10 cellular contexts compared by ENCODE assay signal in the genomic region with DNA sequence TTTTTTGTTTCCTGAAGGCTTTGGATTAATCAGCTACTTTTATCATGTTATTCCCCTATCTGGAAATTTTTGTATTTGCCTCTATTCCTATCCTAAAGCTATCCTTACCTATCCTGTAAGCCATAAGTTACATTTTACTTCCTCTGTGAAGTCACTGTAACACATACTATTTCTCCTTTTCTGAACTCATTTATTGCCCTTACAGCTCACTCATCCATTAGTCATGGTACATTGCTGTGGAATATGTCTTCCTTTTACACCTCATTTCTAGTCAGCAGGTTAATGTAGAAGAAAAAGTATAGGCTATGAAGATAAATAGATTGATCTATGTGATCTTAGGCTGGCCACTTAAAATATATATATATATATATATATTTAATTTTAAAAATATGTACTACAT. TPM values are rescaled to one million over a fixed set of nuclear protein-coding genes. Genes with fewer than 3 reads are reported as not detected.
A peak's percentile ranks its signal among the peaks of the same experiment; 100 is the strongest.
DNase-seq lines count a peak whose midpoint lies in the region; TF ChIP-seq lines count a peak whose summit lies in the region.
"Had no signal": no experiment of that assay in that cellular context is flagged by ENCODE, and none has a peak within 500 bp of the region (broad histone marks: within the 10 kb centered on the region; RNA-seq: fewer than 3 reads in every experiment).

No MANE protein-coding gene starts in this region.

- TF ChIP-seq POLR2A in Peyer's patch (IDR thresholded peaks at IDR 0.05) (no peak), esophagus squamous epithelium (IDR thresholded peaks at IDR 0.05) (no peak), stomach (IDR thresholded peaks at IDR 0.05) (no peak)

- POLR2A ChIA-PET in HEK293 (lab: Yijun Ruan, JAX) = no interaction called here

- intact Hi-C loops in esophagus squamous epithelium (cut with DNase I) = no loop called here
- intact Hi-C loops in stomach (cut with DNase I; ENCODE audit: low total_unique reads) = no loop called here

- no peaks in the 10 kb centered on the region for H3K27me3 ChIP-seq in Peyer's patch
- no peaks in the 10 kb centered on the region for H3K27me3 ChIP-seq in esophagus squamous epithelium
- H3K27me3 ChIP-seq in stomach = no peaks in the 10 kb centered on the region

- H3K4me3 ChIP-seq in HEK293 (ENCODE audit: low read depth, low read length) = no peak overlapping the region
- no peak overlapping the region for H3K4me3 ChIP-seq in Peyer's patch
- H3K4me3 ChIP-seq in esophagus squamous epithelium = no peak overlapping the region
- no peak overlapping the region for H3K4me3 ChIP-seq in stomach
- H3K4me3 ChIP-seq: prostate gland had no signal

- CTCF ChIA-PET in HEK293 (lab: Yijun Ruan, JAX) = interaction anchor here (0.5 to 1.1 kb wide), 5 partner anchors 31 to 517 kb away, joined by 3 to 6 read pairs (median 3); no protein-coding TSS in a partner anchor

- DNase-seq in Peyer's patch (no peak), esophagus squamous epithelium (lab: John Stamatoyannopoulos, UW) (no peak), stomach (no peak), hepatic stellate cell (ENCODE audit: low spot score) (no peak), UCSD-AML1 (lab: John Stamatoyannopoulos, UW; ENCODE audit: unreplicated experiment) (no peak), SHP77 treated with DMSO at 0.1 percent for 48 hours (lab: John Stamatoyannopoulos, UW) (no peak)
- DNase-seq: activated naive CD8-positive, alpha-beta T cell treated with anti-CD3 and anti-CD28 coated beads, Interleukin-2, amount 10 ng/mL, durations not matched to agents 7 days and 5 days; NCI-H2171 had no signal

- TF ChIP-seq CTCF in HEK293 (tag by site-specific recombination; IDR thresholded peaks at IDR 0.05) (no peak), Peyer's patch (IDR thresholded peaks at IDR 0.05) (no peak), esophagus squamous epithelium (IDR thresholded peaks at IDR 0.05) (no peak), stomach (IDR thresholded peaks at IDR 0.05) (no peak)

- H3K27ac ChIP-seq in HEK293 (ENCODE audit: extremely low read depth, low read depth, low read length) (no peak overlapping the region), Peyer's patch (peak overlapping the region; percentile 13 to 79 (median 64)), esophagus squamous epithelium (peak overlapping the region in 3 of 4 donors; percentile 61 to 81 (median 66)), stomach (peak overlapping the region in 3 of 5 donors; percentile 49 to 80 (median 78))

- TF ChIP-seq EP300 in stomach (IDR thresholded peaks at IDR 0.05) = no peak

- 0 out of 2 replicates have a peak, but pooled peaks cover 5% of the 10 kb centered on the region for H3K4me1 ChIP-seq in HEK293 (ENCODE audit: control insufficient read depth, insufficient read depth, low read length)
- peaks cover 0 to 29% (median 18%) of the 10 kb centered on the region in 4 donors for H3K4me1 ChIP-seq in Peyer's patch
- H3K4me1 ChIP-seq in esophagus squamous epithelium = peaks cover 12 to 68% (median 20%) of the 10 kb centered on the region in 3 donors
- H3K4me1 ChIP-seq in stomach = peaks cover 11 to 60% (median 28%) of the 10 kb centered on the region in 4 donors
- H3K4me1 ChIP-seq: prostate gland had no signal

- H3K9me3 ChIP-seq in HEK293 (ENCODE audit: control insufficient read depth, insufficient read depth, low read depth, low read length) = no peaks in the 10 kb centered on the region
- no peaks in the 10 kb centered on the region for H3K9me3 ChIP-seq in Peyer's patch
- H3K9me3 ChIP-seq in esophagus squamous epithelium = no peaks in the 10 kb centered on the region
- H3K9me3 ChIP-seq in stomach = no peaks in the 10 kb centered on the region
- H3K9me3 ChIP-seq: prostate gland had no signal

- H3K36me3 ChIP-seq in HEK293 (ENCODE audit: control insufficient read depth in 2 of 2, insufficient read depth in 1 of 2, low read length in 2 of 2) (peaks cover 0 to 19% of the 10 kb centered on the region in 2 experiments; a peak in 2 of 3 replicates), Peyer's patch (peaks cover 0 to 19% (median 0%) of the 10 kb centered on the region in 3 donors), esophagus squamous epithelium (peaks cover 0 to 26% (median 3%) of the 10 kb centered on the region in 3 donors), stomach (peaks cover 9 to 25% (median 24%) of the 10 kb centered on the region in 4 donors)
- H3K36me3 ChIP-seq: prostate gland had no signal

TF ChIP-seq in HEK293, 187 proteins besides CTCF, POLR2A, EP300 and RAD21:
- TF ChIP-seq, protein P1, sequence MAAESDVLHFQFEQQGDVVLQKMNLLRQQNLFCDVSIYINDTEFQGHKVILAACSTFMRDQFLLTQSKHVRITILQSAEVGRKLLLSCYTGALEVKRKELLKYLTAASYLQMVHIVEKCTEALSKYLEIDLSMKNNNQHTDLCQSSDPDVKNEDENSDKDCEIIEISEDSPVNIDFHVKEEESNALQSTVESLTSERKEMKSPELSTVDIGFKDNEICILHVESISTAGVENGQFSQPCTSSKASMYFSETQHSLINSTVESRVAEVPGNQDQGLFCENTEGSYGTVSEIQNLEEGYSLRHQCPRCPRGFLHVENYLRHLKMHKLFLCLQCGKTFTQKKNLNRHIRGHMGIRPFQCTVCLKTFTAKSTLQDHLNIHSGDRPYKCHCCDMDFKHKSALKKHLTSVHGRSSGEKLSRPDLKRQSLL (tag by site-specific recombination; IDR thresholded peaks at IDR 0.05) = 0 out of 2 replicates have a peak, but pooled peaks have one; percentile 40
- TF ChIP-seq ZNF366 (tag by site-specific recombination; conservative IDR thresholded peaks at IDR 0.05) (0 out of 2 replicates have a peak, but pooled peaks have one; percentile 15), KLF8 (tag by site-specific recombination; IDR thresholded peaks at IDR 0.05) (no peak), ZBTB17 (tag by site-specific recombination; IDR thresholded peaks at IDR 0.05) (peak; percentile 52; the same call in 1 of the 2 replicates)
- TF ChIP-seq, protein P2, sequence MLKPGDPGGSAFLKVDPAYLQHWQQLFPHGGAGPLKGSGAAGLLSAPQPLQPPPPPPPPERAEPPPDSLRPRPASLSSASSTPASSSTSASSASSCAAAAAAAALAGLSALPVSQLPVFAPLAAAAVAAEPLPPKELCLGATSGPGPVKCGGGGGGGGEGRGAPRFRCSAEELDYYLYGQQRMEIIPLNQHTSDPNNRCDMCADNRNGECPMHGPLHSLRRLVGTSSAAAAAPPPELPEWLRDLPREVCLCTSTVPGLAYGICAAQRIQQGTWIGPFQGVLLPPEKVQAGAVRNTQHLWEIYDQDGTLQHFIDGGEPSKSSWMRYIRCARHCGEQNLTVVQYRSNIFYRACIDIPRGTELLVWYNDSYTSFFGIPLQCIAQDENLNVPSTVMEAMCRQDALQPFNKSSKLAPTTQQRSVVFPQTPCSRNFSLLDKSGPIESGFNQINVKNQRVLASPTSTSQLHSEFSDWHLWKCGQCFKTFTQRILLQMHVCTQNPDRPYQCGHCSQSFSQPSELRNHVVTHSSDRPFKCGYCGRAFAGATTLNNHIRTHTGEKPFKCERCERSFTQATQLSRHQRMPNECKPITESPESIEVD (tag by site-specific recombination; IDR thresholded peaks at IDR 0.05) = peak; percentile 90

RNA-seq across cellular contexts. Expression of gene SWAP70, which starts 28.0 kb away (rescaled TPM):
- total RNA-seq in Peyer's patch (10 to 100 TPM; 16.8 to 62.7 (median 26.1) TPM), esophagus squamous epithelium (10 to 100 TPM; 15.1 to 27.5 (median 17.7) TPM), stomach (10 to 100 TPM; 18.2 to 39.5 (median 19.8) TPM)
- 10 to 100 TPM in 2 of 3 donors, 1 to 10 TPM in 1; 5.1 to 11.0 (median 10.1) TPM for polyA plus RNA-seq in stomach
